8 cellular contexts compared by ENCODE assay signal in genomic region chr6:7493866-7494265, GRCh38.
"Had no signal": no experiment of that assay in that cellular context is flagged by ENCODE, and none has a peak within 500 bp of the region (broad histone marks: within the 10 kb centered on the region; RNA-seq: fewer than 3 reads in every experiment).

No MANE protein-coding gene starts in this region.

- DNase-seq: GDM1, GF-D8 had no signal

- H3K4me3 ChIP-seq: GM12878 had no signal

- ATAC-seq: GM12878 had no signal

- FAIRE-seq: G401.6, GM12878, GM12891, GM12892, GM18507, GM19239 had no signal
